11 cellular contexts compared by ENCODE assay signal in the genomic region with DNA sequence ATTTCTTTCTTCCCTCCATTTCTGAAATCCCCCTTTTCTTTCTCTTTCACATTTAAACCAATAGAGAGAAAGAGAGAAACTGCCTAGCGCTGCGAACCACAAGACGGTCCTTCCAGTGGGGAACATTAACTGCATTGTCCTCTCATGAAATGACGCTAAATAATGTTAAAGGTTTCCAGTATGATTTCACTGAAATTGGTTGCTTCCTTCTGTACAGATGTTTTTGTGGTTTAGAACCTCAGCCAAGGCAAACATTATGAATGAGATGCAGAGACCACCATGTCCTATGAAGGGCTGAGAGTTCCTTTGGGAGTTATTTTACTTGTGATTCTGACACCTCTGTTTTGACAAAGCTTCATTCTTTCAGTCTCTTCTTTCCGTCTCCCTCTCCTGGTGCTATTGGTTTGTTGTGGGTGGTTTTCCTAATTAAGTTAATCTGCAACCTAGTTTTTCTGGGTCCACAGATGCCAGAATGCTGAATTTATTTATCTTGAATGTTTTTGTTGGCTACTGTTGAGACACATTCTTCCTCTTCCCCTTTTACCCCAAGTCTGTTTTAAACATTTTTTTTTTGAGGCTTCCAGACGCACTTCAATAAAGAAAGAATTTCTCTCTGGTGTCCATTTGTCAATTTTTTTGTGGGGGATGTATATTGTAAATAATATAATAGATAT. TPM values are rescaled to one million over a fixed set of nuclear protein-coding genes. Genes with fewer than 3 reads are reported as not detected.
DNase-seq lines count a peak whose midpoint lies in the region; ATAC-seq and TF ChIP-seq lines count a peak whose summit lies in the region.
"Had no signal": no experiment of that assay in that cellular context is flagged by ENCODE, and none has a peak within 500 bp of the region (broad histone marks: within the 10 kb centered on the region; RNA-seq: fewer than 3 reads in every experiment).

No MANE protein-coding gene starts in this region.

- H3K27me3 Mint-ChIP-seq in activated T-cell treated with anti-CD3 and anti-CD28 coated beads, Interleukin-2, amount 50 U/mL, for 24 hours, result peaks cover 23% of the 10 kb centered on the region
- peaks cover 75% of the 10 kb centered on the region for H3K27me3 Mint-ChIP-seq in osteocyte (ENCODE audit: unreplicated experiment)

- DNase-seq in activated T-cell treated with anti-CD3 and anti-CD28 coated beads, Interleukin-2, amount 50 U/mL, for 24 hours, result no peak
- no peak for DNase-seq in activated T-cell treated with anti-CD3 and anti-CD28 coated beads, Interleukin-2, amount 50 U/mL, for 48 hours
- DNase-seq in fibroblast of villous mesenchyme (ENCODE audit: low read depth) (peak; percentile 81), osteocyte (ENCODE audit: extremely low spot score, unreplicated experiment) (no peak), vagina (ENCODE audit: extremely low spot score in 2 of 2) (no peak), anterior cingulate cortex (lab: John Stamatoyannopoulos, UW) (no peak), NCI-H1048 (lab: John Stamatoyannopoulos, UW) (no peak)
- DNase-seq: activated T-cell treated with anti-CD3 and anti-CD28 coated beads, Interleukin-2, amount 50 U/mL, for 4 hours; NCI-H1436 treated with DMSO at 0.1 percent for 48 hours had no signal

- H3K4me1 ChIP-seq in vagina, result peaks cover 69% of the 10 kb centered on the region

- peaks cover 16% of the 10 kb centered on the region for H3K4me1 Mint-ChIP-seq in activated T-cell treated with anti-CD3 and anti-CD28 coated beads, Interleukin-2, amount 50 U/mL, for 24 hours (ENCODE audit: low read depth)
- peaks cover 40% of the 10 kb centered on the region for H3K4me1 Mint-ChIP-seq in osteocyte (ENCODE audit: unreplicated experiment)

- intact Hi-C loops in vagina (cut with DNase I), result no loop called here

- H3K9me3 Mint-ChIP-seq in activated T-cell treated with anti-CD3 and anti-CD28 coated beads, Interleukin-2, amount 50 U/mL, for 24 hours, result no peaks in the 10 kb centered on the region
- no peaks in the 10 kb centered on the region for H3K9me3 Mint-ChIP-seq in osteocyte (ENCODE audit: unreplicated experiment)
- H3K9me3 Mint-ChIP-seq: activated T-cell treated with anti-CD3 and anti-CD28 coated beads, Interleukin-2, amount 50 U/mL, for 4 hours; nephron had no signal

- H3K27ac Mint-ChIP-seq in activated T-cell treated with anti-CD3 and anti-CD28 coated beads, Interleukin-2, amount 50 U/mL, for 24 hours, result no peak overlapping the region
- H3K27ac Mint-ChIP-seq in osteocyte (ENCODE audit: unreplicated experiment), result peak overlapping the region; percentile 74

- H3K27me3 ChIP-seq in vagina, result no peaks in the 10 kb centered on the region

- peak; percentile 7 for TF ChIP-seq CTCF in fibroblast of villous mesenchyme (IDR thresholded peaks at IDR 0.05; ENCODE audit: insufficient read depth, low read depth, low read length)
- no peak for TF ChIP-seq CTCF in osteocyte (IDR thresholded peaks at IDR 0.05)
- TF ChIP-seq CTCF in vagina (IDR thresholded peaks at IDR 0.05), result no peak

- H3K4me3 Mint-ChIP-seq in activated T-cell treated with anti-CD3 and anti-CD28 coated beads, Interleukin-2, amount 50 U/mL, for 24 hours, result peak overlapping the region; percentile 26
- peak overlapping the region; percentile 61 for H3K4me3 Mint-ChIP-seq in osteocyte (ENCODE audit: unreplicated experiment)
- H3K4me3 Mint-ChIP-seq: activated T-cell treated with anti-CD3 and anti-CD28 coated beads, Interleukin-2, amount 50 U/mL, for 4 hours; nephron had no signal

- TF ChIP-seq POLR2A in vagina (IDR thresholded peaks at IDR 0.05), result no peak

- no peaks in the 10 kb centered on the region for H3K36me3 Mint-ChIP-seq in activated T-cell treated with anti-CD3 and anti-CD28 coated beads, Interleukin-2, amount 50 U/mL, for 24 hours (ENCODE audit: low read depth)
- peaks cover 20% of the 10 kb centered on the region for H3K36me3 Mint-ChIP-seq in osteocyte (ENCODE audit: unreplicated experiment)

- ATAC-seq in GM18868 (IDR thresholded peaks at IDR 0.05; ENCODE audit: unreplicated experiment), result no peak

- peak overlapping the region; percentile 53 for H3K27ac ChIP-seq in vagina

- no peaks in the 10 kb centered on the region for H3K9me3 ChIP-seq in vagina

- no peak overlapping the region for H3K4me3 ChIP-seq in fibroblast of villous mesenchyme (ENCODE audit: low read depth, low read length)
- H3K4me3 ChIP-seq in vagina, result no peak overlapping the region

- H3K36me3 ChIP-seq in vagina, result peaks cover 0 to 4% of the 10 kb centered on the region in 2 donors

RNA-seq across cellular contexts. Expression of gene ZBTB16, which starts 52.0 kb away (rescaled TPM):
- total RNA-seq in fibroblast of villous mesenchyme (0.32 and 0.86 TPM in 2 replicates), osteocyte (19.1 and 20.3 TPM in 2 replicates), vagina (243 TPM)

Comparison
In these comparisons a context has a peak if more than half of its experiments do, and no peak if none do; other contexts are left out.
1. RNA of gene ZBTB16, which starts 52.0 kb away (total RNA-seq): 243 TPM in vagina (single experiment); 19.1 to 20.3 TPM in osteocyte and 0.32 to 0.86 TPM in fibroblast of villous mesenchyme; every median in the first group is over 10 times any median in the second.